Comparison of ENCODE assay signal across 7 cellular contexts in the genomic region with DNA sequence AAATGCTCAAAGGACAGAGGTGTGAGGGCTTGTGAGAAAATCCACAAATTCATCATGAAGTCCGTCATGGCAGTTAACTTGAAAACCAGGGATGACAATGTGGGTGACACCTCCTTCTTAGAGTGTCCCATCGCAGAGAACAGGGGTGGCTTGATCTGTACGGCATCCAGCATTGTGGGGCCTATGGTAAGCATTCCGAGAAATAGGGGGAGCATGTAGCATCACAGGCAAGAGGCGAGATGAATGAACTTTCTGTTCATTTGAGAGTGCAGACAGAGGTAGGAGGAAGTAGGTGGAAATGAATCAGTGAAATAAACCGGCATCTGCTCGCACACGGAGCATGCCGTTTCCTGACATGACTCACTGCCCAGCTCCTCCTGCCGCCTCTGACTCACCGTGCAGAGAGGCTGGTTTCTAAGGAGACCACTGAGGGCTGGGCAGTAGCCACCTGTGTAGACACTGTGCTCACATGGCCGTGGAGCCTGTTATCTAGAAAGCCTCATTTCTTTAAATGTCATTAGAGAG.
DNase-seq lines count a peak whose midpoint lies in the region; ATAC-seq, FAIRE-seq and TF ChIP-seq lines count a peak whose summit lies in the region.

No MANE protein-coding gene starts in this region.

- CTCF ChIA-PET in IMR-90 (lab: Yijun Ruan, JAX), result no interaction called here

- H4K20me1 ChIP-seq in GM23248 (ENCODE audit: insufficient read depth) (no peaks in the 10 kb centered on the region), IMR-90 (ENCODE audit: insufficient read depth, low read length) (no peaks in the 10 kb centered on the region)

- H3K4me3 ChIP-seq in GM23248 (peak overlapping the region; percentile 29; the same call in 1 of the 2 replicates), IMR-90 (ENCODE audit: insufficient read depth, low read depth, low read length) (no peak overlapping the region), bronchial epithelial cell (ENCODE audit: low read depth, low read length) (no peak overlapping the region), liver (ENCODE audit: low read depth in 1 of 3, low read length in 3 of 3) (no peak overlapping the region)

- dilution Hi-C loops in IMR-90 (cut with HindIII; ENCODE audit: low sequenced_read_pairs, unreplicated experiment), result no loop called here

- TF ChIP-seq RAD21 in IMR-90 (IDR thresholded peaks at IDR 0.05; ENCODE audit: low read length), result no peak
- no peak for TF ChIP-seq RAD21 in liver (IDR thresholded peaks at IDR 0.05)

- H3K9me1 ChIP-seq in IMR-90 (ENCODE audit: insufficient read depth, low read length), result 0 out of 2 replicates have a peak, but pooled peaks cover 7% of the 10 kb centered on the region

- H3K36me3 ChIP-seq in GM23248 (ENCODE audit: low read depth) (no peaks in the 10 kb centered on the region), IMR-90 (ENCODE audit: control insufficient read depth, insufficient read depth, low read length) (no peaks in the 10 kb centered on the region), bronchial epithelial cell (ENCODE audit: control insufficient read depth, insufficient read depth, low read length) (no peaks in the 10 kb centered on the region), liver (ENCODE audit: control insufficient read depth in 4 of 4, insufficient read depth in 3 of 4, low read depth in 1 of 4, low read length in 3 of 4) (no peaks in the 10 kb centered on the region)

- H2AK5ac ChIP-seq in IMR-90 (ENCODE audit: low read depth, low read length), result peak overlapping the region; percentile 60

- peak overlapping the region; percentile 80 for H3K4me2 ChIP-seq in GM23248 (ENCODE audit: unreplicated experiment)
- peak overlapping the region; percentile 71 for H3K4me2 ChIP-seq in IMR-90 (ENCODE audit: low read depth, low read length)

- H3K27me3 ChIP-seq in GM23248 (replicated peaks; ENCODE audit: insufficient read depth) (no peaks in the 10 kb centered on the region), IMR-90 (ENCODE audit: control insufficient read depth, insufficient read depth, low read length) (no peaks in the 10 kb centered on the region), bronchial epithelial cell (ENCODE audit: control insufficient read depth, insufficient read depth, low read length) (no peaks in the 10 kb centered on the region), liver (ENCODE audit: control insufficient read depth in 4 of 4, insufficient read depth in 4 of 4, low read length in 3 of 4) (peaks cover 0 to 5% (median 0%) of the 10 kb centered on the region in 4 donors)

- H3K4me1 ChIP-seq in GM23248 (ENCODE audit: insufficient read depth), result peaks cover 26% of the 10 kb centered on the region
- H3K4me1 ChIP-seq in IMR-90 (ENCODE audit: control insufficient read depth, insufficient read depth, low read length), result peaks cover 7% of the 10 kb centered on the region
- H3K4me1 ChIP-seq in liver (ENCODE audit: control insufficient read depth in 4 of 4, insufficient read depth in 4 of 4, low read length in 3 of 4), result no peaks in the 10 kb centered on the region

- H3K9me2 ChIP-seq in GM23248 (ENCODE audit: insufficient read depth), result no peaks in the 10 kb centered on the region

- peak overlapping the region; percentile 49 for H2AK9ac ChIP-seq in IMR-90 (replicated peaks; ENCODE audit: low read depth, low read length, poor library complexity)

- H3K27ac ChIP-seq in GM23248 (peak overlapping the region; percentile 57), IMR-90 (ENCODE audit: insufficient read depth, low read length) (no peak overlapping the region; the same call in 1 of the 2 replicates), liver (ENCODE audit: low read depth in 1 of 2, low read length in 2 of 2) (no peak overlapping the region)

- peak; percentile 99 for ATAC-seq in IMR-90 (ENCODE audit: low read depth)

- POLR2A ChIA-PET in IMR-90 (lab: Charles Lee; ENCODE audit: unreplicated experiment), result no interaction called here

- peak overlapping the region; percentile 76 for H3K4ac ChIP-seq in IMR-90 (ENCODE audit: low read depth, low read length)

- no peak for TF ChIP-seq POLR2A in GM12891 (IDR thresholded peaks at IDR 0.05; ENCODE audit: low read depth, low read length)
- TF ChIP-seq POLR2A in IMR-90 (IDR thresholded peaks at IDR 0.05; ENCODE audit: low read depth, low read length), result no peak

- peak overlapping the region; percentile 89 for H2BK120ac ChIP-seq in IMR-90 (ENCODE audit: low read depth, low read length)

- WGBS in GM23248 (ENCODE audit: low coverage in 1 of 2, low lambda C conversion rate in 2 of 2, missing lambda C conversion rate in 2 of 2), 2 experiments, result 22 to 25% methylated on average over 12 of the region's 12 CpGs
- 0% methylated on average over 1 of the region's 12 CpGs; no CpG with 5 or more reads in 1 of the 2 experiments for WGBS in IMR-90 (ENCODE audit: extremely low coverage in 2 of 2, insufficient read length in 1 of 2), 2 experiments
- 46% methylated on average over 12 of the region's 12 CpGs for WGBS in liver

- intact Hi-C loops in IMR-90 (cut with micrococcal nuclease), result no loop called here

- H4K8ac ChIP-seq in IMR-90 (ENCODE audit: low read depth in 2 of 2, low read length in 2 of 2), result peak overlapping the region; percentile 40 to 83; a peak in 3 of 4 replicates

- peaks cover 26% of the 10 kb centered on the region for H3F3A ChIP-seq in GM23248 (ENCODE audit: insufficient read depth)

- H3K56ac ChIP-seq in IMR-90 (ENCODE audit: extremely low read depth, insufficient read depth, low read length), result peak overlapping the region; percentile 45

- FAIRE-seq in GM12891 (lab: Jason Lieb, UNC) (peak; percentile 99), bronchial epithelial cell (lab: Jason Lieb, UNC) (peak; percentile 90)

- peak overlapping the region; percentile 83 for H2BK20ac ChIP-seq in IMR-90 (ENCODE audit: low read depth, low read length)

- in situ Hi-C loops in GM23248 (cut with MboI) (no loop called here), IMR-90 (cut with MboI; ENCODE audit: low sequenced_read_pairs) (no loop called here), SK-MEL-5 (cut with HindIII; ENCODE audit: low pct_unique_long_range_greater_than_20kb, low sequenced_read_pairs) (no loop called here)

- no TSS peak for BruUV-seq in IMR-90 (replicated peaks; lab: Mats Ljungman, UMichigan)

- no peaks in the 10 kb centered on the region for H3K79me1 ChIP-seq in IMR-90 (ENCODE audit: low read depth in 1 of 2, low read length in 2 of 2)

- peak overlapping the region; percentile 70 for H3K14ac ChIP-seq in IMR-90 (replicated peaks; ENCODE audit: low read depth, low read length)

- DNase-seq in GM12891 (ENCODE audit: insufficient read length, low spot score) (peak; percentile 28), GM23248 (peak; percentile 98), IMR-90 (peak; percentile 95), SK-MEL-5 (ENCODE audit: low read depth, low spot score) (peak; percentile 94), bronchial epithelial cell (ENCODE audit: low read depth) (peak; percentile 97)
- DNase-seq in stimulated activated CD8-positive, alpha-beta memory T cell treated with anti-CD3 and anti-CD28 coated beads, Interleukin-7, amount 100 ng/mL, for 4 hours (ENCODE audit: low read depth in 2 of 2), result peak; percentile 4 to 12

- H2BK15ac ChIP-seq in IMR-90 (ENCODE audit: low read depth, low read length), result peak overlapping the region; percentile 29; the same call in 2 of the 3 replicates

- H3K9me3 ChIP-seq in GM23248 (ENCODE audit: low read depth), result no peaks in the 10 kb centered on the region
- no peaks in the 10 kb centered on the region for H3K9me3 ChIP-seq in IMR-90 (ENCODE audit: control insufficient read depth, insufficient read depth, low read length)
- H3K9me3 ChIP-seq in liver (ENCODE audit: control insufficient read depth in 4 of 4, low read length in 3 of 4), result no peaks in the 10 kb centered on the region

- peak overlapping the region; percentile 73 for H2BK5ac ChIP-seq in IMR-90 (ENCODE audit: low read depth, low read length, poor library complexity, severe bottlenecking)

- H3K9ac ChIP-seq in GM23248 (no peak overlapping the region), IMR-90 (ENCODE audit: low read depth, low read length) (no peak overlapping the region), liver (ENCODE audit: low read depth in 1 of 2, low read length in 2 of 2) (no peak overlapping the region)

- no peaks in the 10 kb centered on the region for H3K79me2 ChIP-seq in GM23248 (ENCODE audit: insufficient read depth)

- H3K23ac ChIP-seq in IMR-90 (ENCODE audit: low read depth, low read length), result peak overlapping the region; percentile 40; the same call in 1 of the 2 replicates

- H4K91ac ChIP-seq in IMR-90 (ENCODE audit: insufficient read depth, low read depth, low read length), result peak overlapping the region; percentile 43; the same call in 1 of the 2 replicates

- no peak overlapping the region for H4K5ac ChIP-seq in IMR-90 (ENCODE audit: low read depth, low read length)

- H3K18ac ChIP-seq in IMR-90 (ENCODE audit: low read depth, low read length), result no peak overlapping the region

- no peak for TF ChIP-seq CTCF in IMR-90 (conservative IDR thresholded peaks at IDR 0.05; ENCODE audit: low read depth, low read length)
- no peak for TF ChIP-seq CTCF in bronchial epithelial cell (IDR thresholded peaks at IDR 0.05; ENCODE audit: insufficient read depth, low read length, severe bottlenecking)
- TF ChIP-seq CTCF in liver (IDR thresholded peaks at IDR 0.05; ENCODE audit: low read depth, low read length, missing input control), result no peak

- peak overlapping the region; percentile 63 for H2AFZ ChIP-seq in GM23248
- H2AFZ ChIP-seq in IMR-90 (replicated peaks; ENCODE audit: low read length, poor library complexity), result peak overlapping the region; percentile 91

TF ChIP-seq in GM12891, 5 proteins besides CTCF, POLR2A, EP300 and RAD21:
- TF ChIP-seq POU2F2 (IDR thresholded peaks at IDR 0.05; ENCODE audit: low read depth, low read length) (0 out of 2 replicates have a peak, but pooled peaks have one; percentile 25), SPI1 (IDR thresholded peaks at IDR 0.05; ENCODE audit: low read depth, low read length) (0 out of 2 replicates have a peak, but pooled peaks have one; percentile 33), TAF1 (IDR thresholded peaks at IDR 0.05; ENCODE audit: low read depth, low read length) (no peak), POLR2AphosphoS5 (IDR thresholded peaks at IDR 0.05; ENCODE audit: low read depth, low read length) (no peak)

TF ChIP-seq in IMR-90, 13 proteins besides CTCF, POLR2A, EP300 and RAD21 (continues in another document):
- no peak for TF ChIP-seq RFX5 (IDR thresholded peaks at IDR 0.05; ENCODE audit: low read depth, low read length)
- TF ChIP-seq BHLHE40 (IDR thresholded peaks at IDR 0.05; ENCODE audit: low read depth, low read length), result peak; percentile 83

Comparison
In these comparisons a context has a peak if more than half of its experiments do, and no peak if none do; other contexts are left out.
1. DNase-seq: peak in every context shown above with its lines; median percentile 98 in GM23248; 97 in bronchial epithelial cell; 95 in IMR-90; 94 in SK-MEL-5; 28 in GM12891; 8 in stimulated activated CD8-positive, alpha-beta memory T cell treated with anti-CD3 and anti-CD28 coated beads, Interleukin-7, amount 100 ng/mL, for 4 hours.